16 cellular contexts compared by ENCODE assay signal in the genomic region with DNA sequence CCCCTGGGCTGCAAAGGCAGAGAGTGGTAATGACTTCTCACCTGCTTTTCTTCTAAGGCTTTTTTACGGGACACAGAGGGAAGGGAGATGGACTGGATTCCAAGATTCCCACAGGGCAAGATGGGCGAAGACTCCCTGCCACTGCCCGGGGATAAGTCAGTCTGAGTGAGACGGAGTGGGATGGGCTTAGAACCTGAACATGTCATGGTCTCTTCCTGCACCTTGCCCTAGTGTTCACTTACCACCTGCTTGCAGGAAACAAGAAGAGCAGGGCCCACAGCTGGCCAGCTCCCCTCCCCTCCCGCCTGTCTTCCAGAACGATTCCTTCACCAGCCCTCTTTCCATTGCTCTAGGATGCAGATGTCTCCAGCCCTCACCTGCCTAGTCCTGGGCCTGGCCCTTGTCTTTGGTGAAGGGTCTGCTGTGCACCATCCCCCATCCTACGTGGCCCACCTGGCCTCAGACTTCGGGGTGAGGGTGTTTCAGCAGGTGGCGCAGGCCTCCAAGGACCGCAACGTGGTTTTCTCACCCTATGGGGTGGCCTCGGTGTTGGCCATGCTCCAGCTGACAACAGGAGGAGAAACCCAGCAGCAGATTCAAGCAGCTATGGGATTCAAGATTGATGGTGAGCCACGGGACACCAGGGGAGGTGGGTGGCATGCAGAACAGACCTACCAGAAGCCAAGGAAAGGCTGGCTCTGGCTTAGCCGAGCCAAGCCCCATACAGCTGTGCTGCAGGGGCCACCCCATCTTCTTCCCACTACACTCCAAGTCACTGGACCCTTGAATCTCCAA. TPM values are rescaled to one million over a fixed set of nuclear protein-coding genes. Genes with fewer than 3 reads are reported as not detected.
A peak's percentile ranks its signal among the peaks of the same experiment; 100 is the strongest.
DNase-seq lines count a peak whose midpoint lies in the region; ATAC-seq, FAIRE-seq and TF ChIP-seq lines count a peak whose summit lies in the region.
"Had no signal": no experiment of that assay in that cellular context is flagged by ENCODE, and none has a peak within 500 bp of the region (broad histone marks: within the 10 kb centered on the region; RNA-seq: fewer than 3 reads in every experiment).

No MANE protein-coding gene starts in this region.

- DNase-seq in NCI-H774 (lab: John Stamatoyannopoulos, UW) (peak; percentile 67), H1 (ENCODE audit: low read depth in 1 of 2, low spot score in 2 of 2) (no peak), NCI-H526 (lab: John Stamatoyannopoulos, UW) (no peak)
- DNase-seq: activated CD4-positive, CD25-positive, alpha-beta regulatory T cell; head of caudate nucleus; naive thymus-derived CD4-positive, alpha-beta T cell; NCI-H2029 treated with DMSO at 0.1 percent for 48 hours had no signal

- no peaks in the 10 kb centered on the region for H3K9me3 ChIP-seq in BLaER1 treated with 17β-estradiol and CSF1 and Interleukin-3, amounts not matched to agents 10 nM and 100 nM (replicated peaks in 1 of 11)
- H3K9me3 ChIP-seq in H1 (ENCODE audit: insufficient read depth in 2 of 2, low read depth in 1 of 2, low read length in 1 of 2), result peaks cover 0 to 4% of the 10 kb centered on the region in 2 experiments; a peak in 1 of 4 replicates
- H3K9me3 ChIP-seq in mesodermal cell (ENCODE audit: control insufficient read depth, low read length), result no peaks in the 10 kb centered on the region

- no peak for TF ChIP-seq RAD21 in H1 (IDR thresholded peaks at IDR 0.05 in 1 of 2, conservative IDR thresholded peaks at IDR 0.05 in 1 of 2; ENCODE audit: low read depth in 2 of 2, low read length in 2 of 2)

- H2BK120ac ChIP-seq in H1 (replicated peaks; ENCODE audit: low read depth, low read length), result no peak overlapping the region

- 0 out of 2 replicates have a peak overlapping the region, but pooled peaks have one; percentile 2 for H2BK5ac ChIP-seq in H1 (ENCODE audit: low read depth, low read length)

- no peak overlapping the region for H3K4me3 ChIP-seq in BLaER1 treated with 17β-estradiol and CSF1 and Interleukin-3, amounts not matched to agents 10 nM and 100 nM
- no peak overlapping the region for H3K4me3 ChIP-seq in H1 (ENCODE audit: extremely low read depth in 1 of 4, insufficient read depth in 2 of 4, low read depth in 3 of 4, low read length in 4 of 4)
- H3K4me3 ChIP-seq in mesodermal cell (ENCODE audit: extremely low read depth, insufficient read depth, low read length, poor library complexity, severe bottlenecking), result peak overlapping the region; percentile 52

- CTCF ChIA-PET in H1 (lab: Charles Lee; ENCODE audit: partially characterized antibody), result interaction anchor here (0.9 to 8.3 kb wide), 10 partner anchors 9 to 152 kb away, joined by 3 to 80 read pairs (median 4); no protein-coding TSS in a partner anchor

- no peaks in the 10 kb centered on the region for H3K36me3 ChIP-seq in BLaER1 treated with 17β-estradiol and CSF1 and Interleukin-3, amounts not matched to agents 10 nM and 100 nM
- H3K36me3 ChIP-seq in H1 (ENCODE audit: control insufficient read depth in 2 of 4, insufficient read depth in 4 of 4, low read length in 3 of 4) (no peaks in the 10 kb centered on the region), mesodermal cell (ENCODE audit: control insufficient read depth, insufficient read depth, low read length) (peaks cover 53% of the 10 kb centered on the region)

- H3K23ac ChIP-seq in H1 (ENCODE audit: insufficient read length), result no peak overlapping the region

- H3K56ac ChIP-seq in H1 (replicated peaks; ENCODE audit: insufficient read length, low read depth, low read length), result no peak overlapping the region

- no peak overlapping the region for H2AFZ ChIP-seq in H1 (ENCODE audit: low read length)

- H2BK12ac ChIP-seq in H1 (ENCODE audit: low read depth, low read length), result peak overlapping the region; percentile 53; the same call in 1 of the 2 replicates

- no peaks in the 10 kb centered on the region for H3K79me2 ChIP-seq in H1 (ENCODE audit: control insufficient read depth in 1 of 2, insufficient read depth in 2 of 2, low read length in 2 of 2)

- H3K9ac ChIP-seq in BLaER1 treated with 17β-estradiol and CSF1 and Interleukin-3, amounts not matched to agents 10 nM and 100 nM, result no peak overlapping the region
- H3K9ac ChIP-seq in H1 (replicated peaks in 1 of 4; ENCODE audit: extremely low read depth in 1 of 4, low read depth in 3 of 4, low read length in 3 of 4), result no peak overlapping the region

- TF ChIP-seq CTCF in H1 (IDR thresholded peaks at IDR 0.05; ENCODE audit: control extremely low read depth in 1 of 3, insufficient read depth in 1 of 3, low read depth in 1 of 3, low read length in 3 of 3), result no peak

- no peak for ATAC-seq in GM18498 (IDR thresholded peaks at IDR 0.05; ENCODE audit: unreplicated experiment)
- no peak for ATAC-seq in GM19452 (IDR thresholded peaks at IDR 0.05; ENCODE audit: unreplicated experiment)
- ATAC-seq in activated CD4-positive, CD25-positive, alpha-beta regulatory T cell treated with anti-CD3 and anti-CD28 coated beads, Interleukin-2, amount 50 U/mL, for 24 hours, result no peak
- ATAC-seq: activated T-helper 17 cell treated with anti-CD3 and anti-CD28 coated beads, Interleukin-2, amount 50 U/mL, for 72 hours; naive thymus-derived CD4-positive, alpha-beta T cell had no signal

- H3K79me1 ChIP-seq in H1 (ENCODE audit: low read depth, low read length), result no peaks in the 10 kb centered on the region

- H2BK15ac ChIP-seq in H1 (ENCODE audit: low read length), result peak overlapping the region; percentile 36; the same call in 1 of the 2 replicates

- WGBS in H1 (ENCODE audit: extremely low coverage in 1 of 2, insufficient coverage in 1 of 2, insufficient read length in 1 of 2, insufficient replicate concordance in 2 of 2, low coverage in 1 of 2, low lambda C conversion rate in 2 of 2, missing lambda C conversion rate in 1 of 2), 2 experiments, result 93% methylated on average over 14 of the region's 14 CpGs; no CpG with 5 or more reads in 1 of the 2 experiments
- WGBS in mesodermal cell (ENCODE audit: insufficient coverage in 2 of 2), 2 experiments, result 89 to 92% methylated on average over 11 to 13 of the region's 14 CpGs

- no peak overlapping the region for H3K27ac ChIP-seq in BLaER1 treated with 17β-estradiol and CSF1 and Interleukin-3, amounts not matched to agents 10 nM and 100 nM
- no peak overlapping the region for H3K27ac ChIP-seq in H1 (ENCODE audit: low read depth, low read length)
- H3K27ac ChIP-seq in mesodermal cell (ENCODE audit: low read depth, low read length, severe bottlenecking), result no peak overlapping the region

- H3K4me1 ChIP-seq in BLaER1 treated with 17β-estradiol and CSF1 and Interleukin-3, amounts not matched to agents 10 nM and 100 nM, result peaks cover 49 to 67% (median 55%) of the 10 kb centered on the region in 10 experiments
- H3K4me1 ChIP-seq in H1 (replicated peaks in 1 of 4; ENCODE audit: control insufficient read depth in 3 of 4, insufficient read depth in 4 of 4, low read length in 3 of 4), result peaks cover 6 to 14% (median 11%) of the 10 kb centered on the region in 4 experiments
- peaks cover 38% of the 10 kb centered on the region for H3K4me1 ChIP-seq in mesodermal cell (ENCODE audit: control insufficient read depth, insufficient read depth, low read length, poor library complexity, severe bottlenecking)

- FAIRE-seq in H1 (lab: Jason Lieb, UNC), result no peak
- FAIRE-seq: GM12892 had no signal

- H4K91ac ChIP-seq in H1 (replicated peaks; ENCODE audit: insufficient read length, low read length), result peak overlapping the region; percentile 36

- TF ChIP-seq POLR2A in H1 (IDR thresholded peaks at IDR 0.05; ENCODE audit: control extremely low read depth in 1 of 2, low read depth in 2 of 2, low read length in 2 of 2), result no peak

- H4K8ac ChIP-seq in H1 (ENCODE audit: extremely low read depth, insufficient read depth, low read length), result no peak overlapping the region

- H3K18ac ChIP-seq in H1 (ENCODE audit: extremely low read depth, low read length), result no peak overlapping the region

- no peak overlapping the region for H3K14ac ChIP-seq in H1 (ENCODE audit: insufficient read length)

- H3K27me3 ChIP-seq in BLaER1 treated with 17β-estradiol and CSF1 and Interleukin-3, amounts not matched to agents 10 nM and 100 nM, result peaks cover 0 to 21% (median 0%) of the 10 kb centered on the region in 11 experiments; a peak in 4 of 22 replicates
- H3K27me3 ChIP-seq in H1 (replicated peaks in 1 of 4; ENCODE audit: control insufficient read depth in 3 of 4, extremely low read depth in 1 of 4, insufficient read depth in 3 of 4, low read length in 3 of 4), result no peaks in the 10 kb centered on the region; a peak in 1 of 7 replicates

- no peak overlapping the region; the same call in 1 of the 2 replicates for H2AK5ac ChIP-seq in H1 (ENCODE audit: low read depth, low read length)

- no peak for TF ChIP-seq EP300 in H1 (IDR thresholded peaks at IDR 0.05; ENCODE audit: borderline replicate concordance in 1 of 2, low read depth in 2 of 2, low read length in 2 of 2)

- no peaks in the 10 kb centered on the region; the same call in 1 of the 2 replicates for H3K23me2 ChIP-seq in H1 (ENCODE audit: low read depth, low read length)

- H4K5ac ChIP-seq in H1 (ENCODE audit: insufficient read length, low read depth, low read length), result no peak overlapping the region

- POLR2A ChIA-PET in H1 (lab: Charles Lee; ENCODE audit: partially characterized antibody), result interaction anchor here (1.2 kb wide), 1 partner anchor 84 kb away, joined by 3 read pairs; no protein-coding TSS in a partner anchor

- 0 out of 2 replicates have a peak overlapping the region, but pooled peaks have one; percentile 15 for H2BK20ac ChIP-seq in H1 (ENCODE audit: low read length)

- H3K4me2 ChIP-seq in BLaER1 treated with 17β-estradiol and CSF1 and Interleukin-3, amounts not matched to agents 10 nM and 100 nM, result peak overlapping the region in 10 of 11 experiments; percentile 77 to 94 (median 89); a peak in 19 of 22 replicates
- no peak overlapping the region for H3K4me2 ChIP-seq in H1 (ENCODE audit: insufficient read depth in 1 of 2, low read depth in 2 of 2, low read length in 2 of 2)

- H4K20me1 ChIP-seq in BLaER1 treated with 17β-estradiol and CSF1 and Interleukin-3, amounts not matched to agents 10 nM and 100 nM, result no peaks in the 10 kb centered on the region
- no peaks in the 10 kb centered on the region for H4K20me1 ChIP-seq in H1 (replicated peaks in 1 of 2; ENCODE audit: control insufficient read depth in 1 of 2, insufficient read depth in 2 of 2, low read length in 2 of 2)

- H3K4ac ChIP-seq in H1 (replicated peaks; ENCODE audit: insufficient read length, low read depth, low read length), result no peak overlapping the region

RNA-seq across cellular contexts. Expression of a gene that starts 1.3 kb away (rescaled TPM):
- total RNA-seq in H1 (2021; fragmentation: NEBNext Ultra II Directional; extraction: Animal tissue kit (Norgen Biotek cat#: 25700)), result 5.6 and 6.8 TPM in 2 replicates
- 3.7 and 3.8 TPM in 2 replicates for polyA plus RNA-seq in H1 (2011; rRNA removed)
- 3.4 TPM for polyA plus RNA-seq in H1 (2011; cell fraction: cytosol; rRNA removed)
- polyA plus RNA-seq in H1 (2011; cell fraction: nucleus; rRNA removed), result 2.8 TPM
- polyA plus RNA-seq in H1 (2012, experiment 1 of 2), result 2.5 to 2.9 TPM (median 2.7 TPM) in 4 replicates
- polyA plus RNA-seq in H1 (2012, experiment 2 of 2), result 1.9 TPM
- 20.1 TPM for polyA plus RNA-seq in H1 (2013, experiment 1 of 2)
- polyA plus RNA-seq in H1 (2013, experiment 2 of 2), result 28.6 TPM
- polyA minus RNA-seq in H1 (2011; rRNA and poly(A)+ RNA removed), result 4.2 and 4.4 TPM in 2 replicates
- 1.9 TPM for polyA minus RNA-seq in H1 (2011; cell fraction: cytosol; rRNA and poly(A)+ RNA removed)
- 1.00 TPM for polyA minus RNA-seq in H1 (2011; cell fraction: nucleus; rRNA and poly(A)+ RNA removed)
- 150 TPM for polyA plus RNA-seq in mesodermal cell (2013, experiment 1 of 2)
- polyA plus RNA-seq in mesodermal cell (2013, experiment 2 of 2), result 117 TPM
- polyA plus RNA-seq: naive thymus-derived CD4-positive, alpha-beta T cell had no signal

RNA-seq across cellular contexts. Expression of a gene that starts 26.0 kb away (rescaled TPM):
- 56.0 and 56.1 TPM in 2 replicates for total RNA-seq in H1 (2021; fragmentation: NEBNext Ultra II Directional; extraction: Animal tissue kit (Norgen Biotek cat#: 25700))
- polyA plus RNA-seq in H1 (2011; rRNA removed), result 59.3 and 72.3 TPM in 2 replicates
- 115 TPM for polyA plus RNA-seq in H1 (2011; cell fraction: cytosol; rRNA removed)
- 109 TPM for polyA plus RNA-seq in H1 (2011; cell fraction: nucleus; rRNA removed)
- polyA plus RNA-seq in H1 (2012, experiment 1 of 2), result 81.1 to 105 TPM (median 95.8 TPM) in 4 replicates
- polyA plus RNA-seq in H1 (2012, experiment 2 of 2), result 90.0 TPM
- polyA plus RNA-seq in H1 (2013, experiment 1 of 2), result 35.2 TPM
- polyA plus RNA-seq in H1 (2013, experiment 2 of 2), result 33.6 TPM
- 47.0 and 58.4 TPM in 2 replicates for polyA minus RNA-seq in H1 (2011; rRNA and poly(A)+ RNA removed)
- 17.9 TPM for polyA minus RNA-seq in H1 (2011; cell fraction: cytosol; rRNA and poly(A)+ RNA removed)
- 16.7 TPM for polyA minus RNA-seq in H1 (2011; cell fraction: nucleus; rRNA and poly(A)+ RNA removed)
- polyA plus RNA-seq in mesodermal cell (2013, experiment 1 of 2), result 98.7 TPM
- 82.7 TPM for polyA plus RNA-seq in mesodermal cell (2013, experiment 2 of 2)

RNA-seq across cellular contexts. Expression of a gene that starts 37.1 kb away (rescaled TPM):
- 7.0 and 7.4 TPM in 2 replicates for total RNA-seq in H1 (2021; fragmentation: NEBNext Ultra II Directional; extraction: Animal tissue kit (Norgen Biotek cat#: 25700))
- polyA plus RNA-seq in H1 (2011; rRNA removed), result 1.6 and 3.0 TPM in 2 replicates
- 2.2 TPM for polyA plus RNA-seq in H1 (2011; cell fraction: cytosol; rRNA removed)
- polyA plus RNA-seq in H1 (2011; cell fraction: nucleus; rRNA removed), result 4.2 TPM
- 8.2 to 13.3 TPM (median 11.5 TPM) in 4 replicates for polyA plus RNA-seq in H1 (2012, experiment 1 of 2)
- 6.6 TPM for polyA plus RNA-seq in H1 (2012, experiment 2 of 2)
- 29.9 TPM for polyA plus RNA-seq in H1 (2013, experiment 1 of 2)
- 28.2 TPM for polyA plus RNA-seq in H1 (2013, experiment 2 of 2)
- polyA minus RNA-seq in H1 (2011; rRNA and poly(A)+ RNA removed), result 0.19 and 0.20 TPM in 2 replicates
- polyA minus RNA-seq in H1 (2011; cell fraction: cytosol; rRNA and poly(A)+ RNA removed), result 3.1 TPM
- 1.2 TPM for polyA minus RNA-seq in H1 (2011; cell fraction: nucleus; rRNA and poly(A)+ RNA removed)
- polyA plus RNA-seq in mesodermal cell (2013, experiment 1 of 2), result 79.3 TPM
- 56.9 TPM for polyA plus RNA-seq in mesodermal cell (2013, experiment 2 of 2)
- polyA plus RNA-seq: naive thymus-derived CD4-positive, alpha-beta T cell had no signal

RNA-seq across cellular contexts. Expression of a gene that starts 43.0 kb away (rescaled TPM):
- 17.5 and 18.8 TPM in 2 replicates for total RNA-seq in H1 (2021; fragmentation: NEBNext Ultra II Directional; extraction: Animal tissue kit (Norgen Biotek cat#: 25700))
- polyA plus RNA-seq in H1 (2011; rRNA removed), result 2.0 and 3.4 TPM in 2 replicates
- 3.5 TPM for polyA plus RNA-seq in H1 (2011; cell fraction: cytosol; rRNA removed)
- 11.9 TPM for polyA plus RNA-seq in H1 (2011; cell fraction: nucleus; rRNA removed)
- polyA plus RNA-seq in H1 (2012, experiment 1 of 2), result 11.8 to 21.3 TPM (median 14.5 TPM) in 4 replicates
- polyA plus RNA-seq in H1 (2012, experiment 2 of 2), result 3.0 TPM
- polyA plus RNA-seq in H1 (2013, experiment 1 of 2), result 9.3 TPM
- 8.3 TPM for polyA plus RNA-seq in H1 (2013, experiment 2 of 2)
- polyA minus RNA-seq in H1 (2011; rRNA and poly(A)+ RNA removed), result 6.9 and 9.2 TPM in 2 replicates
- 5.9 TPM for polyA minus RNA-seq in H1 (2011; cell fraction: cytosol; rRNA and poly(A)+ RNA removed)
- 9.1 TPM for polyA minus RNA-seq in H1 (2011; cell fraction: nucleus; rRNA and poly(A)+ RNA removed)
- 4.3 TPM for polyA plus RNA-seq in mesodermal cell (2013, experiment 1 of 2)
- polyA plus RNA-seq in mesodermal cell (2013, experiment 2 of 2), result 4.8 TPM

RNA-seq across cellular contexts. Expression of a gene that starts 51.9 kb away (rescaled TPM):
- 0.84 and 1.0 TPM in 2 replicates for total RNA-seq in H1 (2021; fragmentation: NEBNext Ultra II Directional; extraction: Animal tissue kit (Norgen Biotek cat#: 25700))
- 0.26 and 0.47 TPM in 2 replicates for polyA plus RNA-seq in H1 (2011; rRNA removed)
- polyA plus RNA-seq in H1 (2011; cell fraction: cytosol; rRNA removed), result 1.1 TPM
- polyA plus RNA-seq in H1 (2011; cell fraction: nucleus; rRNA removed), result 1.7 TPM
- 0.62 to 1.2 TPM (median 0.80 TPM) in 4 replicates for polyA plus RNA-seq in H1 (2012, experiment 1 of 2)
- polyA plus RNA-seq in H1 (2012, experiment 2 of 2), result 0.59 TPM
- 0.55 TPM for polyA plus RNA-seq in H1 (2013, experiment 1 of 2)
- polyA plus RNA-seq in H1 (2013, experiment 2 of 2), result 0.37 TPM
- polyA minus RNA-seq in H1 (2011; rRNA and poly(A)+ RNA removed), result 0.16 TPM in 1 of 2 replicates, not detected in the other
- not detected for polyA minus RNA-seq in H1 (2011; cell fraction: cytosol; rRNA and poly(A)+ RNA removed)
- 1.00 TPM for polyA minus RNA-seq in H1 (2011; cell fraction: nucleus; rRNA and poly(A)+ RNA removed)
- polyA plus RNA-seq in mesodermal cell (2013, experiment 1 of 2), result 0.70 TPM
- 0.20 TPM for polyA plus RNA-seq in mesodermal cell (2013, experiment 2 of 2)
- total RNA-seq: activated T-helper 17 cell treated with anti-CD3 and anti-CD28 coated beads, Interleukin-2, amount 50 U/mL, for 72 hours; HT1080; naive thymus-derived CD4-positive, alpha-beta T cell; RPMI7951 had no signal
- polyA plus RNA-seq: naive thymus-derived CD4-positive, alpha-beta T cell had no signal

Comparison
In these comparisons a context has a peak if more than half of its experiments do, and no peak if none do; other contexts are left out.
1. H3K4me2 ChIP-seq: peak in BLaER1 treated with 17β-estradiol and CSF1 and Interleukin-3, amounts not matched to agents 10 nM and 100 nM (10 of 11); none in H1 (0 of 2).